11 cellular contexts compared by ENCODE assay signal in the genomic region with DNA sequence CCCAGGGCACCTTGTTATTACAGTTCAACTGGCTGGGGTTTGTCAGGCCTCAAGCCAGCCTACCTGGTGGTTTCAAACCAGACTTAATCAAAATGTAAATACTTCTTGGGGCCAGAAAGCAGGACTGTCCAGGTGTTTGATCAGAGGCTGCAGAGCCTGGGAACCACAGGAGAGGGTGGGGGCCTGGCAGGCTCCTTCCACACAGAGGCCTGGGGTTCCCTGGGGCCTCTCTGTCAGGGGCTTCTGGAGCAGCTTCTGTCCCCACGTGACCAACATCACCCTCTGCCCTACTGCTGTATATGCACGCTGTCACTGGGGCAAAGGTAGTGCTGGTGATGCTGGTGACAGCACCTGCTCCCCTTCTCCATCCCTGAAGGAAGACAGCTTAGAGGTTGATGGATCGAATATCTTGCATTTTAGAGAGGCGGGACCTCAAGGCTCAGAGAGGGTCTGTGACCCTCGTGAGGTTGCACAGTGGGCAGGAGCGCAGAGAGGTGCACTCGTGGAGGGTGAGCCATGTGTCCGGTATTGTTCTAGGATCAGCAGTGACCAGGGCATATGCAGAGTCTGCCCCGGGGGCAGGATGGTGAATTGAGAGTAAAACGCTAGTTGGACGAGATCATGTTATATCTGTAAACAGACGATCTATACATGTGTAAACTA.
DNase-seq lines count a peak whose midpoint lies in the region; ATAC-seq, FAIRE-seq and TF ChIP-seq lines count a peak whose summit lies in the region.
"Had no signal": no experiment of that assay in that cellular context is flagged by ENCODE, and none has a peak within 500 bp of the region (broad histone marks: within the 10 kb centered on the region; RNA-seq: fewer than 3 reads in every experiment).

No MANE protein-coding gene starts in this region.

- H3K4me3 Mint-ChIP-seq in activated CD8-positive, alpha-beta T cell treated with anti-CD3 and anti-CD28 coated beads, Interleukin-2, amount 10 ng/mL, durations not matched to agents 7 days and 5 days = no peak overlapping the region

- peaks cover 4% of the 10 kb centered on the region for H3K36me3 ChIP-seq in left ventricle myocardium inferior
- H3K36me3 ChIP-seq in muscle layer of colon (ENCODE audit: insufficient read depth, low read length) = no peaks in the 10 kb centered on the region
- no peaks in the 10 kb centered on the region for H3K36me3 ChIP-seq in aorta (ENCODE audit: control insufficient read depth in 1 of 2, insufficient read depth in 2 of 2, low read length in 1 of 2)
- no peaks in the 10 kb centered on the region for H3K36me3 ChIP-seq in suprapubic skin
- H3K36me3 ChIP-seq: BE2C had no signal

- peak overlapping the region; percentile 96 for H3K27ac Mint-ChIP-seq in activated CD8-positive, alpha-beta T cell treated with anti-CD3 and anti-CD28 coated beads, Interleukin-2, amount 10 ng/mL, durations not matched to agents 7 days and 5 days

- H3K27me3 Mint-ChIP-seq in activated CD8-positive, alpha-beta T cell treated with anti-CD3 and anti-CD28 coated beads, Interleukin-2, amount 10 ng/mL, durations not matched to agents 7 days and 5 days (ENCODE audit: low read depth) = no peaks in the 10 kb centered on the region

- 76 to 77% methylated on average over 12 of the region's 12 CpGs for WGBS in aorta, 2 donors
- 83% methylated on average over 12 of the region's 12 CpGs for WGBS in suprapubic skin

- peaks cover 91% of the 10 kb centered on the region for H3K4me1 Mint-ChIP-seq in activated CD8-positive, alpha-beta T cell treated with anti-CD3 and anti-CD28 coated beads, Interleukin-2, amount 10 ng/mL, durations not matched to agents 7 days and 5 days (ENCODE audit: low read depth)

- CTCF ChIA-PET in activated CD8-positive, alpha-beta T cell treated with anti-CD3 and anti-CD28 coated beads, Interleukin-2, amount 10 ng/mL, durations not matched to agents 7 days and 5 days (lab: Charles Lee) = interaction anchor here (1.2 to 2.7 kb wide), 5 partner anchors 19 to 103 kb away, joined by 3 to 21 read pairs (median 8); a partner anchor contains a TSS

- no peaks in the 10 kb centered on the region for H3K27me3 ChIP-seq in left ventricle myocardium inferior (ENCODE audit: low read depth)
- H3K27me3 ChIP-seq in muscle layer of colon (ENCODE audit: control insufficient read depth in 1 of 2, insufficient read depth in 2 of 2, low read length in 2 of 2) = no peaks in the 10 kb centered on the region
- H3K27me3 ChIP-seq in aorta (ENCODE audit: control insufficient read depth in 1 of 2, insufficient read depth in 2 of 2, low read length in 1 of 2) = no peaks in the 10 kb centered on the region
- no peaks in the 10 kb centered on the region for H3K27me3 ChIP-seq in suprapubic skin
- H3K27me3 ChIP-seq: BE2C had no signal

- H3K4me3 ChIP-seq in left ventricle myocardium inferior = no peak overlapping the region
- H3K4me3 ChIP-seq in muscle layer of colon (ENCODE audit: low read depth in 1 of 2, low read length in 2 of 2) = no peak overlapping the region
- no peak overlapping the region for H3K4me3 ChIP-seq in aorta (ENCODE audit: low read length in 2 of 2)
- no peak overlapping the region for H3K4me3 ChIP-seq in suprapubic skin

- H3K27ac ChIP-seq in left ventricle myocardium inferior (replicated peaks) (peak overlapping the region; percentile 68), muscle layer of colon (ENCODE audit: low read depth, low read length) (peak overlapping the region; percentile 3), aorta (ENCODE audit: low read depth in 1 of 2, low read length in 2 of 2) (peak overlapping the region; percentile 56 to 65), suprapubic skin (no peak overlapping the region)
- H3K27ac ChIP-seq: HL-60 had no signal

- no peak for ATAC-seq in left ventricle myocardium superior
- no peak for ATAC-seq in activated CD8-positive, alpha-beta T cell treated with anti-CD3 and anti-CD28 coated beads, Interleukin-2, amount 10 ng/mL, durations not matched to agents 7 days and 5 days
- no peak for ATAC-seq in aorta (ENCODE audit: low FRiP score)
- ATAC-seq: Right ventricle myocardium inferior had no signal

- H3K9me3 Mint-ChIP-seq in activated CD8-positive, alpha-beta T cell treated with anti-CD3 and anti-CD28 coated beads, Interleukin-2, amount 10 ng/mL, durations not matched to agents 7 days and 5 days (ENCODE audit: insufficient read depth) = peaks cover 3% of the 10 kb centered on the region

- no peak overlapping the region for H3K9ac ChIP-seq in muscle layer of colon (ENCODE audit: low read length)

- H3K4me1 ChIP-seq in left ventricle myocardium inferior (peaks cover 98% of the 10 kb centered on the region), muscle layer of colon (ENCODE audit: insufficient read depth, low read length) (peaks cover 72% of the 10 kb centered on the region), aorta (ENCODE audit: control insufficient read depth in 1 of 2, insufficient read depth in 2 of 2, low read length in 2 of 2) (peaks cover 4 to 12% of the 10 kb centered on the region in 2 donors), suprapubic skin (peaks cover 19% of the 10 kb centered on the region)
- H3K4me1 ChIP-seq: BE2C had no signal

- FAIRE-seq in HTR-8/SVneo (lab: Jason Lieb, UNC) = no peak

- TF ChIP-seq POLR2A in suprapubic skin (IDR thresholded peaks at IDR 0.05) = no peak

- peaks cover 5% of the 10 kb centered on the region for H3K36me3 Mint-ChIP-seq in activated CD8-positive, alpha-beta T cell treated with anti-CD3 and anti-CD28 coated beads, Interleukin-2, amount 10 ng/mL, durations not matched to agents 7 days and 5 days (ENCODE audit: low read depth)

- TF ChIP-seq CTCF in left ventricle myocardium inferior (IDR thresholded peaks at IDR 0.05; ENCODE audit: borderline replicate concordance) = no peak
- TF ChIP-seq CTCF in suprapubic skin (IDR thresholded peaks at IDR 0.05) = no peak

- DNase-seq in left ventricle myocardium inferior (no peak), left ventricle myocardium superior (no peak), aorta (no peak), suprapubic skin (ENCODE audit: low spot score in 2 of 2) (no peak), MV-4-11 (lab: John Stamatoyannopoulos, UW) (no peak), HTR-8/SVneo (ENCODE audit: insufficient read length, low spot score) (no peak)
- DNase-seq in activated CD8-positive, alpha-beta T cell treated with anti-CD3 and anti-CD28 coated beads, Interleukin-2, amount 10 ng/mL, durations not matched to agents 7 days and 5 days = no peak
- DNase-seq: BE2C had no signal

- H3K9me3 ChIP-seq in left ventricle myocardium inferior (replicated peaks) (peaks cover 4% of the 10 kb centered on the region), muscle layer of colon (ENCODE audit: low read length) (no peaks in the 10 kb centered on the region), aorta (ENCODE audit: control insufficient read depth, low read length) (no peaks in the 10 kb centered on the region), suprapubic skin (no peaks in the 10 kb centered on the region)
- H3K9me3 ChIP-seq: BE2C had no signal

- TF ChIP-seq EP300 in suprapubic skin (IDR thresholded peaks at IDR 0.05) = no peak

- intact Hi-C loops in left ventricle myocardium inferior (cut with micrococcal nuclease) (no loop called here), left ventricle myocardium superior (cut with micrococcal nuclease) (no loop called here), aorta (cut with DNase I) (no loop called here)

- POLR2A ChIA-PET in activated CD8-positive, alpha-beta T cell treated with anti-CD3 and anti-CD28 coated beads, Interleukin-2, amount 10 ng/mL, durations not matched to agents 7 days and 5 days (lab: Charles Lee) = interaction anchor here (0.8 to 2.1 kb wide), 4 partner anchors 19 to 96 kb away, joined by 3 to 17 read pairs (median 4); a partner anchor contains a TSS
